ENCODE assay signal across 1 cellular context in genomic region chr19:595326-596262, GRCh38.
TF ChIP-seq lines count a peak whose summit lies in the region.

No MANE protein-coding gene starts in this region.

TF ChIP-seq in HEK293, 187 proteins besides CTCF, POLR2A, EP300 and RAD21 (continued from another document):
- TF ChIP-seq, protein P1, sequence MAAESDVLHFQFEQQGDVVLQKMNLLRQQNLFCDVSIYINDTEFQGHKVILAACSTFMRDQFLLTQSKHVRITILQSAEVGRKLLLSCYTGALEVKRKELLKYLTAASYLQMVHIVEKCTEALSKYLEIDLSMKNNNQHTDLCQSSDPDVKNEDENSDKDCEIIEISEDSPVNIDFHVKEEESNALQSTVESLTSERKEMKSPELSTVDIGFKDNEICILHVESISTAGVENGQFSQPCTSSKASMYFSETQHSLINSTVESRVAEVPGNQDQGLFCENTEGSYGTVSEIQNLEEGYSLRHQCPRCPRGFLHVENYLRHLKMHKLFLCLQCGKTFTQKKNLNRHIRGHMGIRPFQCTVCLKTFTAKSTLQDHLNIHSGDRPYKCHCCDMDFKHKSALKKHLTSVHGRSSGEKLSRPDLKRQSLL (tag by site-specific recombination; IDR thresholded peaks at IDR 0.05) = no peak
- no peak for TF ChIP-seq SETDB1 (IDR thresholded peaks at IDR 0.05; ENCODE audit: insufficient read length, low read length)
- TF ChIP-seq ZNF837 (tag by site-specific recombination; IDR thresholded peaks at IDR 0.05) = no peak
- no peak for TF ChIP-seq KLF17 (tag by site-specific recombination; IDR thresholded peaks at IDR 0.05)
- 0 out of 2 replicates have a peak, but pooled peaks have one; percentile 13 for TF ChIP-seq SP2 (tag by site-specific recombination; IDR thresholded peaks at IDR 0.05)
- TF ChIP-seq ZNF26 (tag by site-specific recombination; IDR thresholded peaks at IDR 0.05) = no peak
- peak; percentile 68 for TF ChIP-seq EGR2 (tag by site-specific recombination; IDR thresholded peaks at IDR 0.05; ENCODE audit: low read depth)
- TF ChIP-seq TCF7L2 (IDR thresholded peaks at IDR 0.05; ENCODE audit: borderline replicate concordance, low read depth, low read length) = no peak
- TF ChIP-seq ZNF274 (IDR thresholded peaks at IDR 0.05; ENCODE audit: low read length) = no peak
- TF ChIP-seq ZNF274 (tag by site-specific recombination; IDR thresholded peaks at IDR 0.05; ENCODE audit: borderline replicate concordance) = no peak
